ENCODE assay signal across 8 cellular contexts in genomic region chr10:63713191-63714144, GRCh38.
A peak's percentile ranks its signal among the peaks of the same experiment; 100 is the strongest.
DNase-seq lines count a peak whose midpoint lies in the region; ATAC-seq and TF ChIP-seq lines count a peak whose summit lies in the region.

No MANE protein-coding gene starts in this region.

- DNase-seq in WTC11 (ENCODE audit: low spot score) (peak; percentile 88), right cardiac atrium (peak; percentile 78 to 90 (median 88)), skeletal muscle cell (ENCODE audit: low read depth) (peak; percentile 95), NOMO-1 treated with DMSO at 0.1 percent for 48 hours (lab: John Stamatoyannopoulos, UW; ENCODE audit: unreplicated experiment) (no peak), NCI-H748 treated with DMSO at 0.1 percent for 48 hours (lab: John Stamatoyannopoulos, UW) (no peak)
- DNase-seq in stimulated activated CD4-positive, alpha-beta T cell treated with anti-CD3 and anti-CD28 coated beads, Interleukin-12 subunit alpha, Interleukin-12 subunit beta, amount 100 ng/mL, for 4 hours: no peak

- H3K4me3 ChIP-seq in HUES6 (ENCODE audit: low read depth, low read length): peak overlapping the region; percentile 47
- H3K4me3 ChIP-seq in right cardiac atrium (ENCODE audit: low read length): no peak overlapping the region
- H3K4me3 ChIP-seq in skeletal muscle cell (ENCODE audit: low read depth, low read length): no peak overlapping the region

- H3K4me3 Mint-ChIP-seq in WTC11: peak overlapping the region; percentile 53

- H3K27ac ChIP-seq in HUES6 (ENCODE audit: low read depth, low read length) (peak overlapping the region; percentile 90), right cardiac atrium (ENCODE audit: low read length) (peak overlapping the region; percentile 82)

- H3K9me3 ChIP-seq in HUES6 (ENCODE audit: control insufficient read depth, insufficient read depth, low read depth, low read length) (no peaks in the 10 kb centered on the region), right cardiac atrium (ENCODE audit: control insufficient read depth, low read length) (no peaks in the 10 kb centered on the region)

- H3K4me1 ChIP-seq in HUES6 (ENCODE audit: control insufficient read depth, insufficient read depth, low read length) (peaks cover 61% of the 10 kb centered on the region), right cardiac atrium (ENCODE audit: control insufficient read depth, insufficient read depth, low read length) (peaks cover 17% of the 10 kb centered on the region)

- no peaks in the 10 kb centered on the region for H3K9me3 Mint-ChIP-seq in WTC11

- no peak for TF ChIP-seq CTCF in WTC11 (IDR thresholded peaks at IDR 0.05)

- CTCF ChIA-PET in WTC11 (lab: Charles Lee): interaction anchor here (0.7 to 2.1 kb wide), 7 partner anchors 10 to 547 kb away, joined by 3 to 11 read pairs (median 7); no protein-coding TSS in a partner anchor

- H3K36me3 ChIP-seq in HUES6 (ENCODE audit: control insufficient read depth, insufficient read depth, low read length): no peaks in the 10 kb centered on the region

- no peaks in the 10 kb centered on the region for H3K36me3 Mint-ChIP-seq in WTC11

- H3K27me3 ChIP-seq in HUES6 (ENCODE audit: control insufficient read depth, insufficient read depth, low read length): no peaks in the 10 kb centered on the region
- no peaks in the 10 kb centered on the region for H3K27me3 ChIP-seq in right cardiac atrium (ENCODE audit: control insufficient read depth, insufficient read depth)

- H3K27ac Mint-ChIP-seq in WTC11: peak overlapping the region; percentile 98

- POLR2A ChIA-PET in WTC11 (lab: Charles Lee): interaction anchor here (0.7 to 1.2 kb wide), 5 partner anchors 42 to 85 kb away, joined by 3 to 8 read pairs (median 4); no protein-coding TSS in a partner anchor

- 28% methylated on average over 7 of the region's 7 CpGs for WGBS in right cardiac atrium

- peaks cover 3% of the 10 kb centered on the region; the same call in 1 of the 2 replicates for H3K27me3 Mint-ChIP-seq in WTC11 (ENCODE audit: low read depth)

- H3K9ac ChIP-seq in HUES6 (ENCODE audit: low read length): peak overlapping the region; percentile 78

- peaks cover 73% of the 10 kb centered on the region for H3K4me1 Mint-ChIP-seq in WTC11

- ATAC-seq in WTC11 (peak; percentile 87), right cardiac atrium (peak; percentile 7 to 49), HG03439 (IDR thresholded peaks at IDR 0.05; ENCODE audit: unreplicated experiment) (no peak)

- intact Hi-C loops in right cardiac atrium (cut with DNase I): loop anchor here in 3 of 4 donors (2.0 to 10.0 kb wide), 6 partner anchors 81 to 899 kb away; partner anchors contain the start of genes EGR2 (in 1 of the 3) and JMJD1C (in 1 of the 3)

TF ChIP-seq in WTC11, 78 proteins besides CTCF, POLR2A, EP300 and RAD21 (continues in another document):
- no peak for TF ChIP-seq GABPB1 (CRISPR knock-in tag; IDR thresholded peaks at IDR 0.05)
- peak; percentile 71; the same call in 1 of the 2 replicates for TF ChIP-seq CBFB (CRISPR knock-in tag; IDR thresholded peaks at IDR 0.05; ENCODE audit: low read depth)
- peak; percentile 25; the same call in 1 of the 2 replicates for TF ChIP-seq USF1 (CRISPR knock-in tag; IDR thresholded peaks at IDR 0.05)
- no peak for TF ChIP-seq NFE2L1 (CRISPR knock-in tag; IDR thresholded peaks at IDR 0.05)
- TF ChIP-seq ZBTB21 (CRISPR knock-in tag; IDR thresholded peaks at IDR 0.05; ENCODE audit: borderline replicate concordance): no peak
- TF ChIP-seq SOX15 (CRISPR knock-in tag; IDR thresholded peaks at IDR 0.05): no peak
- no peak for TF ChIP-seq CREB1 (CRISPR knock-in tag; IDR thresholded peaks at IDR 0.05)
- TF ChIP-seq FOXP4 (CRISPR knock-in tag; IDR thresholded peaks at IDR 0.05): peak; percentile 97
- TF ChIP-seq SP1 (CRISPR knock-in tag; conservative IDR thresholded peaks at IDR 0.05): no peak
- TF ChIP-seq ZNF423 (CRISPR knock-in tag; IDR thresholded peaks at IDR 0.05): peak; percentile 94
- TF ChIP-seq HMGXB4 (CRISPR knock-in tag; IDR thresholded peaks at IDR 0.05): no peak
- TF ChIP-seq SMAD3 (CRISPR knock-in tag; IDR thresholded peaks at IDR 0.05; ENCODE audit: borderline replicate concordance): no peak
- no peak for TF ChIP-seq ZBTB43 (CRISPR knock-in tag; IDR thresholded peaks at IDR 0.05)
- no peak for TF ChIP-seq ZNF425 (CRISPR knock-in tag; conservative IDR thresholded peaks at IDR 0.05)
- TF ChIP-seq ETV6 (CRISPR knock-in tag; IDR thresholded peaks at IDR 0.05): peak; percentile 59; the same call in 1 of the 2 replicates
- TF ChIP-seq PRRX2 (CRISPR knock-in tag; IDR thresholded peaks at IDR 0.05): no peak

Comparison
In these comparisons a context has a peak if more than half of its experiments do, and no peak if none do; other contexts are left out.
1. DNase-seq: peak in WTC11 (single experiment), right cardiac atrium (3 of 3) and skeletal muscle cell (single experiment); none in NOMO-1 treated with DMSO at 0.1 percent for 48 hours (single experiment), stimulated activated CD4-positive, alpha-beta T cell treated with anti-CD3 and anti-CD28 coated beads, Interleukin-12 subunit alpha, Interleukin-12 subunit beta, amount 100 ng/mL, for 4 hours (single experiment) and NCI-H748 treated with DMSO at 0.1 percent for 48 hours (single experiment).